Comparison of ENCODE assay signal across 1 cellular context in genomic region chr11:113273720-113274119, GRCh38.
A peak's percentile ranks its signal among the peaks of the same experiment; 100 is the strongest.
TF ChIP-seq lines count a peak whose summit lies in the region.

No MANE protein-coding gene starts in this region.

TF ChIP-seq in SK-N-SH, 30 proteins besides CTCF, POLR2A, EP300 and RAD21 (continued from another document):
- TF ChIP-seq REST (IDR thresholded peaks at IDR 0.05; ENCODE audit: low read depth, low read length) (no peak), FOSL2 (IDR thresholded peaks at IDR 0.05; ENCODE audit: borderline replicate concordance, low read depth) (no peak), TCF12 (IDR thresholded peaks at IDR 0.05) (no peak), TEAD4 (IDR thresholded peaks at IDR 0.05; ENCODE audit: borderline replicate concordance, insufficient read depth) (no peak), ELF1 (IDR thresholded peaks at IDR 0.05) (no peak), YY1 (IDR thresholded peaks at IDR 0.05; ENCODE audit: low read depth) (no peak), NFIC (IDR thresholded peaks at IDR 0.05; ENCODE audit: borderline replicate concordance) (no peak), JUND (IDR thresholded peaks at IDR 0.05) (no peak), GABPA (IDR thresholded peaks at IDR 0.05; ENCODE audit: low read depth) (no peak), CHD2 (IDR thresholded peaks at IDR 0.05; ENCODE audit: low read length, partially characterized antibody) (peak; percentile 75), TAF1 (IDR thresholded peaks at IDR 0.05; ENCODE audit: borderline replicate concordance, low read depth, low read length) (no peak), RXRA (IDR thresholded peaks at IDR 0.05; ENCODE audit: borderline replicate concordance, low read depth) (no peak), SIN3A (IDR thresholded peaks at IDR 0.05; ENCODE audit: borderline replicate concordance, low read depth, low read length) (no peak), FOXM1 (IDR thresholded peaks at IDR 0.05; ENCODE audit: low read depth) (no peak), FOXJ3 (CRISPR knock-in tag; IDR thresholded peaks at IDR 0.05) (peak; percentile 46; the same call in 1 of the 2 replicates), MXI1 (IDR thresholded peaks at IDR 0.05; ENCODE audit: low read depth, low read length) (no peak), MEF2A (IDR thresholded peaks at IDR 0.05; ENCODE audit: borderline replicate concordance, low read depth) (no peak), GATA2 (CRISPR knock-in tag; IDR thresholded peaks at IDR 0.05) (peak; percentile 94)
- TF ChIP-seq, protein P1, sequence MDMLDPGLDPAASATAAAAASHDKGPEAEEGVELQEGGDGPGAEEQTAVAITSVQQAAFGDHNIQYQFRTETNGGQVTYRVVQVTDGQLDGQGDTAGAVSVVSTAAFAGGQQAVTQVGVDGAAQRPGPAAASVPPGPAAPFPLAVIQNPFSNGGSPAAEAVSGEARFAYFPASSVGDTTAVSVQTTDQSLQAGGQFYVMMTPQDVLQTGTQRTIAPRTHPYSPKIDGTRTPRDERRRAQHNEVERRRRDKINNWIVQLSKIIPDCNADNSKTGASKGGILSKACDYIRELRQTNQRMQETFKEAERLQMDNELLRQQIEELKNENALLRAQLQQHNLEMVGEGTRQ (IDR thresholded peaks at IDR 0.05; ENCODE audit: borderline replicate concordance, low read depth, low read length) = no peak
- TF ChIP-seq, protein P2, sequence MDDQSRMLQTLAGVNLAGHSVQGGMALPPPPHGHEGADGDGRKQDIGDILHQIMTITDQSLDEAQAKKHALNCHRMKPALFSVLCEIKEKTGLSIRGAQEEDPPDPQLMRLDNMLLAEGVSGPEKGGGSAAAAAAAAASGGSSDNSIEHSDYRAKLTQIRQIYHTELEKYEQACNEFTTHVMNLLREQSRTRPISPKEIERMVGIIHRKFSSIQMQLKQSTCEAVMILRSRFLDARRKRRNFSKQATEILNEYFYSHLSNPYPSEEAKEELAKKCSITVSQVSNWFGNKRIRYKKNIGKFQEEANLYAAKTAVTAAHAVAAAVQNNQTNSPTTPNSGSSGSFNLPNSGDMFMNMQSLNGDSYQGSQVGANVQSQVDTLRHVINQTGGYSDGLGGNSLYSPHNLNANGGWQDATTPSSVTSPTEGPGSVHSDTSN (IDR thresholded peaks at IDR 0.05) = no peak
- TF ChIP-seq, protein P3, sequence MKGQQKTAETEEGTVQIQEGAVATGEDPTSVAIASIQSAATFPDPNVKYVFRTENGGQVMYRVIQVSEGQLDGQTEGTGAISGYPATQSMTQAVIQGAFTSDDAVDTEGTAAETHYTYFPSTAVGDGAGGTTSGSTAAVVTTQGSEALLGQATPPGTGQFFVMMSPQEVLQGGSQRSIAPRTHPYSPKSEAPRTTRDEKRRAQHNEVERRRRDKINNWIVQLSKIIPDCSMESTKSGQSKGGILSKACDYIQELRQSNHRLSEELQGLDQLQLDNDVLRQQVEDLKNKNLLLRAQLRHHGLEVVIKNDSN (IDR thresholded peaks at IDR 0.05; ENCODE audit: borderline replicate concordance, low read depth) = no peak
